ENCODE assay signal across 19 cellular contexts in genomic region chr5:67153292-67153691, GRCh38. TPM values are rescaled to one million over a fixed set of nuclear protein-coding genes. Genes with fewer than 3 reads are reported as not detected.
"Had no signal": no experiment of that assay in that cellular context is flagged by ENCODE, and none has a peak within 500 bp of the region (broad histone marks: within the 10 kb centered on the region; RNA-seq: fewer than 3 reads in every experiment).

No MANE protein-coding gene starts in this region.

- FAIRE-seq: astrocyte had no signal

- H3K27ac ChIP-seq: SK-N-MC had no signal

- DNase-seq: activated CD4-positive, alpha-beta memory T cell treated with anti-CD3 and anti-CD28 coated beads for 36 hours; activated CD4-positive, alpha-beta T cell treated with anti-CD3 and anti-CD28 coated beads, Interleukin-2, amount 10 ng/mL, durations not matched to agents 7 days and 5 days; activated CD4-positive, CD25-positive, alpha-beta regulatory T cell; activated CD8-positive, alpha-beta memory T cell treated with anti-CD3 and anti-CD28 coated beads for 24 hours; activated naive CD4-positive, alpha-beta T cell; activated naive CD8-positive, alpha-beta T cell treated with anti-CD3 and anti-CD28 coated beads, Interleukin-2, amount 50 U/mL, for 24 hours; activated T-cell treated with anti-CD3 and anti-CD28 coated beads, Interleukin-2, amount 50 U/mL, for 48 hours; amniotic stem cell; Kasumi-1; KBM-7; NCI-H146; NCI-H187 treated with DMSO at 0.1 percent for 48 hours; NCI-H2081 treated with DMSO at 0.1 percent for 48 hours; NCI-H526 treated with DMSO at 0.1 percent for 48 hours; NCI-H82; T-helper 1 cell had no signal

- H3K4me3 ChIP-seq: SK-N-MC had no signal

- ATAC-seq: activated naive CD8-positive, alpha-beta T cell treated with anti-CD3 and anti-CD28 coated beads, Interleukin-2, amount 50 U/mL, for 24 hours had no signal

RNA-seq across cellular contexts. Expression of gene CD180, which starts 43.3 kb away (rescaled TPM):
- total RNA-seq: astrocyte, NCI-H460 had no signal
